1 cellular context compared by ENCODE assay signal in the genomic region with DNA sequence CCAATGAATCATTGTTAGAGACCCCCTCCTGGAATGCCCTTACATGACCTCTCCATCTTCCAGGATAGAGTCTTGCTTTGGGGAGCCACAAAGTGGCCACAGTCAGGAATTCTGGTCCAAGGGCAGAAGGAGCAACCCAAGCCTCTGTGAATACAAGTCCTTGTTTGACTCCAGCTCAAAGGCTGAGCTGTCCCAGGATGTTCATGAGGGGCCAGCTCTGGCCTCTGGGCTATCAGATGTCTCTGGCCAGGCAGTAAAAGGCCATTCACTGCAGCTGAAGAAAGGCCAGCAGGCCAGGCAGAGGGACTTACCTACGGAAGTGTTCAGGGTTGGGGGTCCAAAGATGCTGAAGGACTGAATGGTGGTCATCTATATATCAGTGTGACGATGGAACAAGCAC.
TF ChIP-seq lines count a peak whose summit lies in the region.

No MANE protein-coding gene starts in this region.

TF ChIP-seq in WTC11, 78 proteins besides CTCF, POLR2A, EP300 and RAD21 (continued from another document):
- TF ChIP-seq GABPB1 (CRISPR knock-in tag; IDR thresholded peaks at IDR 0.05) (no peak), MLX (CRISPR knock-in tag; IDR thresholded peaks at IDR 0.05) (no peak), SMAD3 (CRISPR knock-in tag; IDR thresholded peaks at IDR 0.05; ENCODE audit: borderline replicate concordance) (no peak), ZNF281 (CRISPR knock-in tag; IDR thresholded peaks at IDR 0.05) (no peak), ZNF263 (CRISPR knock-in tag; IDR thresholded peaks at IDR 0.05; ENCODE audit: low read depth) (no peak)
